In genomic region chr2:172097557-172098131, GRCh38 we compare ENCODE assay signal across 1 cellular context.
TF ChIP-seq lines count a peak whose summit lies in the region.

No MANE protein-coding gene starts in this region.

TF ChIP-seq in HepG2, 621 proteins besides CTCF, POLR2A, EP300 and RAD21 (continued from another document and continues in another):
- TF ChIP-seq DMTF1 (CRISPR knock-in tag; IDR thresholded peaks at IDR 0.05) (no peak), ZNF780A (CRISPR knock-in tag; IDR thresholded peaks at IDR 0.05) (no peak), ZNF773 (CRISPR knock-in tag; IDR thresholded peaks at IDR 0.05; ENCODE audit: borderline replicate concordance) (no peak), ZNF296 (CRISPR knock-in tag; conservative IDR thresholded peaks at IDR 0.05) (no peak), ZNF607 (CRISPR knock-in tag; IDR thresholded peaks at IDR 0.05; ENCODE audit: borderline replicate concordance) (no peak), ZNF547 (CRISPR knock-in tag; IDR thresholded peaks at IDR 0.05) (peak; percentile 31; the same call in 1 of the 2 replicates), ZNF362 (CRISPR knock-in tag; IDR thresholded peaks at IDR 0.05; ENCODE audit: borderline replicate concordance) (no peak), ZNF430 (CRISPR knock-in tag; IDR thresholded peaks at IDR 0.05) (no peak), MAFF (IDR thresholded peaks at IDR 0.05; ENCODE audit: low read depth, low read length) (no peak), ZNF382 (CRISPR knock-in tag; IDR thresholded peaks at IDR 0.05; ENCODE audit: borderline replicate concordance) (no peak), ZNF672 (CRISPR knock-in tag; IDR thresholded peaks at IDR 0.05) (no peak), MATR3 (CRISPR knock-in tag; IDR thresholded peaks at IDR 0.05) (no peak), SAP130 (CRISPR knock-in tag; IDR thresholded peaks at IDR 0.05; ENCODE audit: low read depth) (no peak), ZBTB20 (CRISPR knock-in tag; IDR thresholded peaks at IDR 0.05; ENCODE audit: borderline replicate concordance, low read depth) (no peak), MED8 (CRISPR knock-in tag; IDR thresholded peaks at IDR 0.05; ENCODE audit: insufficient replicate concordance) (no peak), MTERF4 (CRISPR knock-in tag; IDR thresholded peaks at IDR 0.05) (0 out of 2 replicates have a peak, but pooled peaks have one; percentile 40), ZBTB40 (IDR thresholded peaks at IDR 0.05) (no peak), ZBTB40 (CRISPR knock-in tag; IDR thresholded peaks at IDR 0.05) (no peak), ZNF383 (CRISPR knock-in tag; IDR thresholded peaks at IDR 0.05; ENCODE audit: borderline replicate concordance) (no peak), BORCS8-MEF2B (CRISPR knock-in tag; IDR thresholded peaks at IDR 0.05) (peak; percentile 24; the same call in 1 of the 2 replicates), NR2F6 (IDR thresholded peaks at IDR 0.05) (no peak), NR2F6 (CRISPR knock-in tag; IDR thresholded peaks at IDR 0.05) (no peak), ZNF674 (CRISPR knock-in tag; IDR thresholded peaks at IDR 0.05; ENCODE audit: low read depth) (no peak), EZH2 (conservative IDR thresholded peaks at IDR 0.05; ENCODE audit: low read depth, low read length) (peak; percentile 23; the same call in 1 of the 2 replicates), SOX5 (CRISPR knock-in tag; IDR thresholded peaks at IDR 0.05; ENCODE audit: borderline replicate concordance) (no peak), ZNF552 (CRISPR knock-in tag; IDR thresholded peaks at IDR 0.05; ENCODE audit: borderline replicate concordance) (no peak), YEATS2 (CRISPR knock-in tag; IDR thresholded peaks at IDR 0.05; ENCODE audit: borderline replicate concordance) (0 out of 2 replicates have a peak, but pooled peaks have one; percentile 7), ZGPAT (CRISPR knock-in tag; IDR thresholded peaks at IDR 0.05) (no peak), ELF1 (CRISPR knock-in tag; IDR thresholded peaks at IDR 0.05) (no peak), ZBTB21 (CRISPR knock-in tag; IDR thresholded peaks at IDR 0.05) (no peak), STAG1 (CRISPR knock-in tag; IDR thresholded peaks at IDR 0.05) (no peak), ZNF24 (IDR thresholded peaks at IDR 0.05) (no peak), WIZ (CRISPR knock-in tag; IDR thresholded peaks at IDR 0.05) (no peak), RNF2 (conservative IDR thresholded peaks at IDR 0.05; ENCODE audit: low read depth) (no peak), CBX5 (CRISPR knock-in tag; IDR thresholded peaks at IDR 0.05; ENCODE audit: borderline replicate concordance) (no peak), SALL2 (CRISPR knock-in tag; IDR thresholded peaks at IDR 0.05) (no peak), BRCA1 (CRISPR knock-in tag; IDR thresholded peaks at IDR 0.05) (no peak), MLLT10 (CRISPR knock-in tag; IDR thresholded peaks at IDR 0.05) (no peak), MAFK (conservative IDR thresholded peaks at IDR 0.05 in 1 of 2, IDR thresholded peaks at IDR 0.05 in 1 of 2; ENCODE audit: low read length in 2 of 2) (no peak), KAT8 (CRISPR knock-in tag; IDR thresholded peaks at IDR 0.05) (no peak), HIVEP1 (CRISPR knock-in tag; IDR thresholded peaks at IDR 0.05) (no peak), BATF2 (CRISPR knock-in tag; IDR thresholded peaks at IDR 0.05) (no peak), RFXAP (CRISPR knock-in tag; IDR thresholded peaks at IDR 0.05; ENCODE audit: borderline replicate concordance) (no peak), MYC (CRISPR knock-in tag; IDR thresholded peaks at IDR 0.05; ENCODE audit: borderline replicate concordance) (0 out of 2 replicates have a peak, but pooled peaks have one; percentile 13), LRRFIP1 (CRISPR knock-in tag; conservative IDR thresholded peaks at IDR 0.05) (no peak), TRIM22 (IDR thresholded peaks at IDR 0.05) (no peak), FOXM1 (CRISPR knock-in tag; IDR thresholded peaks at IDR 0.05) (no peak)
